8 cellular contexts compared by ENCODE assay signal in genomic region chr6:6696867-6697531, GRCh38.
DNase-seq lines count a peak whose midpoint lies in the region; ATAC-seq, FAIRE-seq and TF ChIP-seq lines count a peak whose summit lies in the region.

No MANE protein-coding gene starts in this region.

- H3K27me3 ChIP-seq in BJ (ENCODE audit: control insufficient read depth, insufficient read depth, low read length): no peaks in the 10 kb centered on the region

- ATAC-seq in left colon: peak; percentile 25
- no peak for ATAC-seq in HG03196 (IDR thresholded peaks at IDR 0.05; ENCODE audit: unreplicated experiment)

- peak overlapping the region in 1 of 5 experiments; percentile 47 for H3K4me3 Mint-ChIP-seq in brain

- DNase-seq in BJ (ENCODE audit: low read depth) (no peak), H4 (ENCODE audit: low spot score) (peak; percentile 50), NCI-H774 (lab: John Stamatoyannopoulos, UW) (peak; percentile 63), left colon (peak; percentile 74 to 87), superior temporal gyrus (ENCODE audit: extremely low spot score) (peak; percentile 68), GM12891 (ENCODE audit: insufficient read length, low spot score) (no peak)

- TF ChIP-seq CTCF in BJ (IDR thresholded peaks at IDR 0.05; ENCODE audit: insufficient read depth, low read depth, low read length) (peak; percentile 76), brain (conservative IDR thresholded peaks at IDR 0.05) (peak; percentile 54 to 75)

- H3K9me3 Mint-ChIP-seq in brain: peaks cover 0 to 9% (median 0%) of the 10 kb centered on the region in 5 experiments

- peaks cover 3% of the 10 kb centered on the region for H3K27me3 Mint-ChIP-seq in brain

- no peaks in the 10 kb centered on the region for H3K36me3 Mint-ChIP-seq in brain

- POLR2A ChIA-PET in BJ (lab: Charles Lee): no interaction called here

- TF ChIP-seq POLR2A in GM12891 (IDR thresholded peaks at IDR 0.05; ENCODE audit: low read depth, low read length): no peak

- H3K4me3 ChIP-seq in BJ (ENCODE audit: low read depth, low read length): no peak overlapping the region

- peak overlapping the region in 3 of 5 experiments; percentile 91 to 95 (median 92) for H3K27ac Mint-ChIP-seq in brain

- no peak for FAIRE-seq in GM12891 (lab: Jason Lieb, UNC)

- H3K4me1 Mint-ChIP-seq in brain: peaks cover 72% of the 10 kb centered on the region

- CTCF ChIA-PET in BJ (lab: Yijun Ruan, JAX): interaction anchor here (0.6 to 1.5 kb wide), 9 partner anchors 10 to 424 kb away, joined by 3 to 9 read pairs (median 4); no protein-coding TSS in a partner anchor

- no peaks in the 10 kb centered on the region for H3K36me3 ChIP-seq in BJ (ENCODE audit: control insufficient read depth, insufficient read depth, low read length)

- intact Hi-C loops in left colon (cut with DNase I, micrococcal nuclease): no loop called here

TF ChIP-seq in GM12891, 5 proteins besides CTCF, POLR2A, EP300 and RAD21:
- TF ChIP-seq POU2F2 (IDR thresholded peaks at IDR 0.05; ENCODE audit: low read depth, low read length) (no peak), PAX5 (IDR thresholded peaks at IDR 0.05; ENCODE audit: insufficient read depth, low read length, severe bottlenecking) (no peak), SPI1 (IDR thresholded peaks at IDR 0.05; ENCODE audit: low read depth, low read length) (no peak), POLR2AphosphoS5 (IDR thresholded peaks at IDR 0.05; ENCODE audit: low read depth, low read length) (no peak), TAF1 (IDR thresholded peaks at IDR 0.05; ENCODE audit: low read depth, low read length) (no peak)

Comparison
In these comparisons a context has a peak if more than half of its experiments do, and no peak if none do; other contexts are left out.
1. DNase-seq: peak in H4 (single experiment), NCI-H774 (single experiment), left colon (2 of 2) and superior temporal gyrus (single experiment); none in BJ (single experiment) and GM12891 (single experiment).